8 cellular contexts compared by ENCODE assay signal in genomic region chr2:174326880-174327558, GRCh38. TPM values are rescaled to one million over a fixed set of nuclear protein-coding genes. Genes with fewer than 3 reads are reported as not detected.
DNase-seq lines count a peak whose midpoint lies in the region; ATAC-seq and TF ChIP-seq lines count a peak whose summit lies in the region.

No MANE protein-coding gene starts in this region.

- no peaks in the 10 kb centered on the region for H3K79me2 ChIP-seq in GM23248 (ENCODE audit: insufficient read depth)

- no peaks in the 10 kb centered on the region for H3K36me3 Mint-ChIP-seq in activated B cell treated with CpG ODN at 0.5 μM for 24 hours (ENCODE audit: low read depth)

- 0 out of 2 replicates have a peak, but pooled peaks cover 7% of the 10 kb centered on the region for H3K4me1 ChIP-seq in GM23248 (ENCODE audit: insufficient read depth)
- no peaks in the 10 kb centered on the region for H3K4me1 ChIP-seq in foreskin keratinocyte

- H3F3A ChIP-seq in GM23248 (ENCODE audit: insufficient read depth), result no peaks in the 10 kb centered on the region

- intact Hi-C loops in activated B cell treated with CpG ODN at 0.5 μM for 24 hours (cut with micrococcal nuclease) (loop anchor here (5.0 kb wide), 4 partner anchors 80 to 755 kb away; partner anchors contain the start of gene OLA1), sciatic nerve (cut with DNase I) (no loop called here)

- POLR2A ChIA-PET in activated B cell treated with CpG ODN at 0.5 μM for 24 hours (lab: Charles Lee), result no interaction called here

- H3K4me3 ChIP-seq in GM23248, result peak overlapping the region; percentile 70

- H3K36me3 ChIP-seq in GM23248 (ENCODE audit: low read depth), result no peaks in the 10 kb centered on the region

- H3K27me3 ChIP-seq in GM23248 (replicated peaks; ENCODE audit: insufficient read depth), result peaks cover 35% of the 10 kb centered on the region
- H3K27me3 ChIP-seq in foreskin keratinocyte, result peaks cover 85% of the 10 kb centered on the region

- H3K9ac ChIP-seq in GM23248, result no peak overlapping the region

- H3K4me2 ChIP-seq in GM23248 (ENCODE audit: unreplicated experiment), result peak overlapping the region; percentile 78

- 8 to 10% methylated on average over 31 to 38 of the region's 38 CpGs for WGBS in GM23248 (ENCODE audit: low coverage in 1 of 2, low lambda C conversion rate in 2 of 2, missing lambda C conversion rate in 2 of 2), 2 experiments

- no peaks in the 10 kb centered on the region for H4K20me1 ChIP-seq in GM23248 (ENCODE audit: insufficient read depth)

- no peak overlapping the region for H3K27ac ChIP-seq in GM23248
- no peak overlapping the region for H3K27ac ChIP-seq in foreskin keratinocyte

- peaks cover 27% of the 10 kb centered on the region for H3K4me1 Mint-ChIP-seq in activated B cell treated with CpG ODN at 0.5 μM for 24 hours

- peak overlapping the region; percentile 18 for H3K27ac Mint-ChIP-seq in activated B cell treated with CpG ODN at 0.5 μM for 24 hours

- ATAC-seq in activated B cell treated with CpG ODN at 0.5 μM for 24 hours (ENCODE audit: low read depth) (peak; percentile 51), foreskin keratinocyte (peak; percentile 11), sciatic nerve (peak; percentile 32), GM21529 (IDR thresholded peaks at IDR 0.05; ENCODE audit: unreplicated experiment) (no peak)

- no peaks in the 10 kb centered on the region for H3K9me3 ChIP-seq in GM23248 (ENCODE audit: low read depth)

- CTCF ChIA-PET in activated B cell treated with CpG ODN at 0.5 μM for 24 hours (lab: Charles Lee), result interaction anchor here (1.3 to 3.3 kb wide), 3 partner anchors 14 to 18 kb away, joined by 3 to 16 read pairs (median 4); no protein-coding TSS in a partner anchor

- no peaks in the 10 kb centered on the region for H3K9me3 Mint-ChIP-seq in activated B cell treated with CpG ODN at 0.5 μM for 24 hours

- H3K9me2 ChIP-seq in GM23248 (ENCODE audit: insufficient read depth), result no peaks in the 10 kb centered on the region

- DNase-seq in GM23248, result no peak
- DNase-seq in activated B cell treated with CpG ODN at 0.5 μM for 24 hours, result no peak
- DNase-seq in foreskin keratinocyte, result no peak
- DNase-seq in sciatic nerve (ENCODE audit: low spot score), result no peak
- no peak for DNase-seq in SKM-1 (lab: John Stamatoyannopoulos, UW; ENCODE audit: unreplicated experiment)
- DNase-seq in UCSD-AML1 (lab: John Stamatoyannopoulos, UW; ENCODE audit: unreplicated experiment), result no peak
- DNase-seq in mucosa of gallbladder (ENCODE audit: low spot score), result no peak

- in situ Hi-C loops in GM23248 (cut with MboI), result loop anchor here (25.0 kb wide), 1 partner anchor 915 kb away; no protein-coding TSS in a partner anchor

- TF ChIP-seq CTCF in activated B cell treated with CpG ODN at 0.5 μM for 24 hours (IDR thresholded peaks at IDR 0.05) (no peak), foreskin keratinocyte (conservative IDR thresholded peaks at IDR 0.05) (no peak)

- peaks cover 57% of the 10 kb centered on the region for H3K27me3 Mint-ChIP-seq in activated B cell treated with CpG ODN at 0.5 μM for 24 hours

- H2AFZ ChIP-seq in GM23248, result peak overlapping the region; percentile 73

- peak overlapping the region; percentile 85 for H3K4me3 Mint-ChIP-seq in activated B cell treated with CpG ODN at 0.5 μM for 24 hours

RNA-seq across cellular contexts. Expression of gene SP9, which starts 7.7 kb away (rescaled TPM):
- total RNA-seq in GM23248 (2014; rRNA removed; shearing (Covaris generic)), result not detected in 2 replicates
- polyA plus RNA-seq in GM23248 (2016; fragmentation: Nextera tagmentation; extraction: Ambion mirVana) (not detected in 2 replicates), foreskin keratinocyte (not detected in 2 replicates)
- total RNA-seq in activated B cell treated with CpG ODN at 0.5 μM for 24 hours (not detected in 2 replicates), foreskin keratinocyte (not detected in 2 replicates), sciatic nerve (not detected), mucosa of gallbladder (not detected)
